Comparison of ENCODE assay signal across 22 cellular contexts in genomic region chr13:39297664-39298171, GRCh38.
"Had no signal": no experiment of that assay in that cellular context is flagged by ENCODE, and none has a peak within 500 bp of the region (broad histone marks: within the 10 kb centered on the region; RNA-seq: fewer than 3 reads in every experiment).

No MANE protein-coding gene starts in this region.

- H3K4me1 ChIP-seq: upper lobe of left lung had no signal

- H3K27me3 Mint-ChIP-seq: activated T-helper 17 cell treated with anti-CD3 and anti-CD28 coated beads, Interleukin-2, amount 50 U/mL, for 72 hours; dendritic cell treated with granulocyte-macrophage colony-stimulating factor and Interleukin-4, amounts not matched to agents 40 ng/mL and 50 ng/mL, for 4 days; effector memory CD8-positive, alpha-beta T cell; T-cell had no signal

- H3K4me2 ChIP-seq: SK-N-SH had no signal

- H3K36me3 ChIP-seq: upper lobe of left lung had no signal

- H3K4me3 Mint-ChIP-seq: activated T-helper 17 cell treated with anti-CD3 and anti-CD28 coated beads, Interleukin-2, amount 50 U/mL, for 72 hours; dendritic cell treated with granulocyte-macrophage colony-stimulating factor and Interleukin-4, amounts not matched to agents 40 ng/mL and 50 ng/mL, for 4 days; effector memory CD8-positive, alpha-beta T cell; naive thymus-derived CD8-positive, alpha-beta T cell; T-cell had no signal

- H3K36me3 Mint-ChIP-seq: T-cell had no signal

- H3K79me2 ChIP-seq: parathyroid adenoma had no signal

- FAIRE-seq: kidney had no signal

- H3K27ac ChIP-seq: parathyroid adenoma, skin epidermis, upper lobe of left lung, VCaP had no signal

- H3K4me3 ChIP-seq: skin epidermis, upper lobe of left lung had no signal

- H3K27ac Mint-ChIP-seq: activated T-helper 17 cell treated with anti-CD3 and anti-CD28 coated beads, Interleukin-2, amount 50 U/mL, for 72 hours; dendritic cell treated with granulocyte-macrophage colony-stimulating factor and Interleukin-4, amounts not matched to agents 40 ng/mL and 50 ng/mL, for 4 days; effector memory CD8-positive, alpha-beta T cell; naive thymus-derived CD8-positive, alpha-beta T cell; T-cell had no signal

- H3K9ac ChIP-seq: parathyroid adenoma, SK-N-SH had no signal

- ATAC-seq: activated T-helper 17 cell treated with anti-CD3 and anti-CD28 coated beads, Interleukin-2, amount 50 U/mL, for 72 hours; effector memory CD8-positive, alpha-beta T cell; naive thymus-derived CD8-positive, alpha-beta T cell; stimulated activated naive CD8-positive, alpha-beta T cell treated with anti-CD3 and anti-CD28 coated beads, Interleukin-15, Interleukin-2, amounts not matched to agents 100 U/mL and 50 U/mL, for 24 hours; T-cell had no signal

- H3K4me1 Mint-ChIP-seq: activated T-helper 17 cell treated with anti-CD3 and anti-CD28 coated beads, Interleukin-2, amount 50 U/mL, for 72 hours; naive thymus-derived CD8-positive, alpha-beta T cell; T-cell had no signal

- H3K27me3 ChIP-seq: upper lobe of left lung had no signal

- H3K9me3 ChIP-seq: SK-N-SH had no signal

- DNase-seq: activated CD4-positive, alpha-beta T cell treated with anti-CD3 and anti-CD28 coated beads for 1 hour; activated CD4-positive, alpha-beta T cell treated with anti-CD3 and anti-CD28 coated beads, Interleukin-2, amount 50 U/mL, for 4 hours; activated naive CD4-positive, alpha-beta T cell treated with Interleukin-2 at 50 U/mL for 16 hours; activated T-cell treated with anti-CD3 and anti-CD28 coated beads for 4 hours; effector memory CD8-positive, alpha-beta T cell; hippocampal formation; kidney; mesenchymal stem cell; naive thymus-derived CD8-positive, alpha-beta T cell; retina; SK-N-SH; stimulated activated CD4-positive, alpha-beta T cell treated with anti-CD3 and anti-CD28 coated beads, Interleukin-4, amount 100 ng/mL, for 24 hours; stimulated activated CD8-positive, alpha-beta memory T cell treated with anti-CD3 and anti-CD28 coated beads, Interleukin-4, amount 100 ng/mL, for 48 hours; stimulated activated naive CD8-positive, alpha-beta T cell treated with anti-CD3 and anti-CD28 coated beads, Interleukin-15, Interleukin-2, amounts not matched to agents 100 U/mL and 50 U/mL, for 24 hours; T-cell; T1000; upper lobe of left lung had no signal

- H2AFZ ChIP-seq: parathyroid adenoma had no signal
